Comparison of ENCODE assay signal across 1 cellular context in genomic region chr2:191386938-191387536, GRCh38.
TF ChIP-seq lines count a peak whose summit lies in the region.

No MANE protein-coding gene starts in this region.

TF ChIP-seq in HCT116, 20 proteins besides CTCF, POLR2A, EP300 and RAD21:
- TF ChIP-seq ATF3 (IDR thresholded peaks at IDR 0.05) (no peak), EZH2 (IDR thresholded peaks at IDR 0.05) (no peak), YY1 (IDR thresholded peaks at IDR 0.05; ENCODE audit: extremely low read depth, insufficient replicate concordance, low read depth, low read length) (no peak), SIN3A (IDR thresholded peaks at IDR 0.05; ENCODE audit: low read depth) (no peak), ZFX (IDR thresholded peaks at IDR 0.05) (no peak), MAX (IDR thresholded peaks at IDR 0.05) (peak; percentile 37; the same call in 1 of the 2 replicates), CEBPB (IDR thresholded peaks at IDR 0.05; ENCODE audit: low read depth) (no peak), JUND (IDR thresholded peaks at IDR 0.05) (peak; percentile 45; the same call in 1 of the 2 replicates), FOSL1 (IDR thresholded peaks at IDR 0.05; ENCODE audit: low read depth) (peak; percentile 38; the same call in 1 of the 2 replicates), ZNF274 (IDR thresholded peaks at IDR 0.05; ENCODE audit: low read depth, low read length) (no peak), ELF1 (IDR thresholded peaks at IDR 0.05; ENCODE audit: borderline replicate concordance, low read depth) (no peak), SRF (IDR thresholded peaks at IDR 0.05; ENCODE audit: low read depth) (no peak), CBX3 (IDR thresholded peaks at IDR 0.05; ENCODE audit: low read depth) (no peak), EZH2phosphoT487 (IDR thresholded peaks at IDR 0.05; ENCODE audit: borderline replicate concordance) (no peak), REST (IDR thresholded peaks at IDR 0.05; ENCODE audit: low read depth) (no peak), EGR1 (IDR thresholded peaks at IDR 0.05; ENCODE audit: low read depth) (no peak), ZBTB33 (IDR thresholded peaks at IDR 0.05; ENCODE audit: extremely low read depth, insufficient replicate concordance, low read length) (no peak), SP1 (IDR thresholded peaks at IDR 0.05; ENCODE audit: low read depth) (peak; percentile 24; the same call in 1 of the 2 replicates)
